In genomic region chr6:157527471-157527907, GRCh38 we compare ENCODE assay signal across 9 cellular contexts.
DNase-seq lines count a peak whose midpoint lies in the region; ATAC-seq and TF ChIP-seq lines count a peak whose summit lies in the region.
"Had no signal": no experiment of that assay in that cellular context is flagged by ENCODE, and none has a peak within 500 bp of the region (broad histone marks: within the 10 kb centered on the region; RNA-seq: fewer than 3 reads in every experiment).

No MANE protein-coding gene starts in this region.

- DNase-seq in spleen (no peak), C1 segment of cervical spinal cord (lab: John Stamatoyannopoulos, UW) (no peak), islet precursor cell (no peak), NOMO-1 treated with DMSO at 0.1 percent for 48 hours (lab: John Stamatoyannopoulos, UW; ENCODE audit: unreplicated experiment) (no peak)

- H3K9me3 ChIP-seq in spleen, result peaks cover 0 to 5% (median 0%) of the 10 kb centered on the region in 8 donors

- H3K4me1 ChIP-seq in spleen, result peaks cover 9 to 52% (median 21%) of the 10 kb centered on the region in 6 donors

- H3K27me3 ChIP-seq in spleen (replicated peaks in 1 of 7), result no peaks in the 10 kb centered on the region
- H3K27me3 ChIP-seq: cardiac muscle cell had no signal

- 24 to 40% (median 27%) methylated on average over 4 of the region's 4 CpGs for WGBS in spleen, 5 donors

- no peak overlapping the region for H3K4me3 Mint-ChIP-seq in dendritic cell treated with granulocyte-macrophage colony-stimulating factor and Interleukin-4, amounts not matched to agents 40 ng/mL and 50 ng/mL, for 4 days

- H3K27me3 Mint-ChIP-seq in dendritic cell treated with granulocyte-macrophage colony-stimulating factor and Interleukin-4, amounts not matched to agents 40 ng/mL and 50 ng/mL, for 4 days, result no peaks in the 10 kb centered on the region

- peaks cover 36% of the 10 kb centered on the region for H3K4me1 Mint-ChIP-seq in dendritic cell treated with granulocyte-macrophage colony-stimulating factor and Interleukin-4, amounts not matched to agents 40 ng/mL and 50 ng/mL, for 4 days (ENCODE audit: low read depth)

- H3K27ac ChIP-seq in spleen, result peak overlapping the region in 7 of 8 donors; percentile 35 to 66 (median 57)
- H3K27ac ChIP-seq: cardiac muscle cell had no signal

- TF ChIP-seq POLR2A in spleen (IDR thresholded peaks at IDR 0.05), result no peak

- ATAC-seq in GM19351 (IDR thresholded peaks at IDR 0.05; ENCODE audit: unreplicated experiment) (peak; percentile 96), HG03280 (IDR thresholded peaks at IDR 0.05; ENCODE audit: unreplicated experiment) (peak; percentile 94), HG02884 (IDR thresholded peaks at IDR 0.05; ENCODE audit: unreplicated experiment) (no peak)

- peak overlapping the region; percentile 61 for H3K27ac Mint-ChIP-seq in dendritic cell treated with granulocyte-macrophage colony-stimulating factor and Interleukin-4, amounts not matched to agents 40 ng/mL and 50 ng/mL, for 4 days

- no peaks in the 10 kb centered on the region for H3K36me3 ChIP-seq in spleen
- H3K36me3 ChIP-seq: cardiac muscle cell had no signal

- intact Hi-C loops in dendritic cell treated with granulocyte-macrophage colony-stimulating factor and Interleukin-4, amounts not matched to agents 40 ng/mL and 50 ng/mL, for 4 days (cut with micrococcal nuclease), result no loop called here
- intact Hi-C loops in spleen (cut with DNase I; ENCODE audit: low total_unique reads), result no loop called here

- H3K9me3 Mint-ChIP-seq in dendritic cell treated with granulocyte-macrophage colony-stimulating factor and Interleukin-4, amounts not matched to agents 40 ng/mL and 50 ng/mL, for 4 days, result no peaks in the 10 kb centered on the region

- H3K36me3 Mint-ChIP-seq in dendritic cell treated with granulocyte-macrophage colony-stimulating factor and Interleukin-4, amounts not matched to agents 40 ng/mL and 50 ng/mL, for 4 days (ENCODE audit: low read depth), result no peaks in the 10 kb centered on the region

- H3K4me3 ChIP-seq in spleen, result no peak overlapping the region
- H3K4me3 ChIP-seq: cardiac muscle cell had no signal

- no peak for TF ChIP-seq CTCF in spleen (IDR thresholded peaks at IDR 0.05 in 8 of 11, conservative IDR thresholded peaks at IDR 0.05 in 3 of 11)
